1 cellular context compared by ENCODE assay signal in genomic region chr7:128349121-128349825, GRCh38.
TF ChIP-seq lines count a peak whose summit lies in the region.

No MANE protein-coding gene starts in this region.

TF ChIP-seq in HepG2, 621 proteins besides CTCF, POLR2A, EP300 and RAD21:
- TF ChIP-seq KIAA2018 (CRISPR knock-in tag; IDR thresholded peaks at IDR 0.05; ENCODE audit: borderline replicate concordance) = no peak
- no peak for TF ChIP-seq SNAPC5 (CRISPR knock-in tag; IDR thresholded peaks at IDR 0.05; ENCODE audit: borderline replicate concordance)
- no peak for TF ChIP-seq ZNF207 (IDR thresholded peaks at IDR 0.05; ENCODE audit: borderline replicate concordance)
- no peak for TF ChIP-seq PCBP2 (optimal IDR thresholded peaks at IDR 0.05; ENCODE audit: low read depth, low read length, poor library complexity, severe bottlenecking)
- no peak for TF ChIP-seq ZKSCAN5 (CRISPR knock-in tag; IDR thresholded peaks at IDR 0.05)
- TF ChIP-seq LCORL (IDR thresholded peaks at IDR 0.05) = no peak
- TF ChIP-seq LCORL (CRISPR knock-in tag; IDR thresholded peaks at IDR 0.05) = no peak
- TF ChIP-seq ZFP37 (CRISPR knock-in tag; IDR thresholded peaks at IDR 0.05; ENCODE audit: borderline replicate concordance) = no peak
- no peak for TF ChIP-seq CREM (IDR thresholded peaks at IDR 0.05)
- TF ChIP-seq CREM (CRISPR knock-in tag; IDR thresholded peaks at IDR 0.05) = no peak
- TF ChIP-seq KLF6 (CRISPR knock-in tag; IDR thresholded peaks at IDR 0.05) = no peak
- TF ChIP-seq ZNF720 (CRISPR knock-in tag; IDR thresholded peaks at IDR 0.05) = no peak
- no peak for TF ChIP-seq ZBTB25 (CRISPR knock-in tag; IDR thresholded peaks at IDR 0.05)
- no peak for TF ChIP-seq DNMT1 (CRISPR knock-in tag; IDR thresholded peaks at IDR 0.05)
- TF ChIP-seq RFX1 (IDR thresholded peaks at IDR 0.05) = no peak
- TF ChIP-seq ZNF576 (CRISPR knock-in tag; IDR thresholded peaks at IDR 0.05) = no peak
- no peak for TF ChIP-seq RFX5 (IDR thresholded peaks at IDR 0.05; ENCODE audit: low read depth, low read length)
- TF ChIP-seq ZNF275 (CRISPR knock-in tag; IDR thresholded peaks at IDR 0.05; ENCODE audit: borderline replicate concordance) = no peak
- no peak for TF ChIP-seq TBX3 (IDR thresholded peaks at IDR 0.05; ENCODE audit: borderline replicate concordance)
